In the genomic region with DNA sequence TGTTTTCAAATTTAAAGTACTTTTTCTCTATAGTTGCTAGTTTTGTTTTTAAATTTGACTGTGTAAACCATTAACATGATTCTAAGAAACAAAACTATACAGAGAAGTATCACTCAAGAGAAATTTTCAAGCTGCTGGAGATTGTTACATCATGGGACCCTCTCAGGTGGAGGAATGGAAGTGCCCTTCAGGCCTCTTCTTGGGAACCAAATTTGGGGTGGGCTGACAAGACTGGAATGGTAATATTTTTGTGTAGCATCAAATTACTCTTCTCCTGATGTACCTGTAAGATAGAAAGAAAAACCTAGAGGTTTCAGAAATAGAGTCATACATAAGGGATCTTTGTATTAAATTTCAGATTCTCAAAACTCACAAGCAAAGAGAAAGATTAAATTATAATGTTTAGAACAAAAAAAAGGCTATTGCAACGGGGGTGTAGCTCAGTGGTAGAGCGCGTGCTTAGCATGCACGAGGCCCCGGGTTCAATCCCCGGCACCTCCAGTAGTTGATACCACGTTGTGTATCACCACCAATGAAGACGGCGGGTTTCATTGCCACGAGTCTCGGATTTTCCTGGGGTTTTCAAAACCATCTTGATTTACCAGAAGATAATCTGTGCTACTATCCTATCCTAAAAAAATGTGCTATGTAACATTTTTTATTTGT, we compare ENCODE assay signal across 12 cellular contexts.
DNase-seq lines count a peak whose midpoint lies in the region; ATAC-seq and TF ChIP-seq lines count a peak whose summit lies in the region.
"Had no signal": no experiment of that assay in that cellular context is flagged by ENCODE, and none has a peak within 500 bp of the region (broad histone marks: within the 10 kb centered on the region; RNA-seq: fewer than 3 reads in every experiment).

No MANE protein-coding gene starts in this region.

- no TSS peak for BruUV-seq in Panc1 (replicated peaks; lab: Mats Ljungman, UMichigan)

- POLR2A ChIA-PET in Panc1 (lab: Charles Lee) = no interaction called here

- no peak overlapping the region for H3K4me3 Mint-ChIP-seq in T-helper 17 cell
- H3K4me3 Mint-ChIP-seq: central memory CD8-positive, alpha-beta T cell; naive thymus-derived CD8-positive, alpha-beta T cell had no signal

- H3K27ac Mint-ChIP-seq in T-helper 17 cell = no peak overlapping the region
- H3K27ac Mint-ChIP-seq: naive thymus-derived CD8-positive, alpha-beta T cell had no signal

- CTCF ChIA-PET in Panc1 (lab: Charles Lee) = no interaction called here

- H3K9me3 ChIP-seq in Panc1 (ENCODE audit: control insufficient read depth, insufficient read depth, low read depth, low read length) (no peaks in the 10 kb centered on the region), T-helper 17 cell (ENCODE audit: control insufficient read depth, low read length, poor library complexity, severe bottlenecking) (no peaks in the 10 kb centered on the region)

- H3K4me1 ChIP-seq in Panc1 (ENCODE audit: control insufficient read depth, insufficient read depth, low read length) = peaks cover 4% of the 10 kb centered on the region; the same call in 1 of the 2 replicates

- no peak for TF ChIP-seq POLR2A in erythroblast (IDR thresholded peaks at IDR 0.05; ENCODE audit: low read length)

- no peak for TF ChIP-seq CTCF in HFF-Myc (IDR thresholded peaks at IDR 0.05; ENCODE audit: low read depth, low read length, missing control alignments)
- no peak for TF ChIP-seq CTCF in Panc1 (IDR thresholded peaks at IDR 0.05)

- H3K27me3 ChIP-seq in Panc1 (ENCODE audit: control insufficient read depth, insufficient read depth, low read length) = peaks cover 2% of the 10 kb centered on the region; the same call in 1 of the 2 replicates

- in situ Hi-C loops in Panc1 (cut with HindIII; ENCODE audit: low pct_unique_long_range_greater_than_20kb, low sequenced_read_pairs) = no loop called here

- peak; percentile 98 for ATAC-seq in Panc1
- no peak for ATAC-seq in HG03442 (IDR thresholded peaks at IDR 0.05; ENCODE audit: unreplicated experiment)
- no peak for ATAC-seq in T-helper 17 cell
- ATAC-seq: naive thymus-derived CD8-positive, alpha-beta T cell had no signal

- intact Hi-C loops in Panc1 (cut with micrococcal nuclease; ENCODE audit: unreplicated experiment) = no loop called here

- no peak overlapping the region for H3K27ac ChIP-seq in Panc1 (ENCODE audit: low read length)

- H3K4me3 ChIP-seq in HFF-Myc (replicated peaks; ENCODE audit: low read depth, low read length) (no peak overlapping the region), Panc1 (ENCODE audit: low read depth in 2 of 2, low read length in 2 of 2) (no peak overlapping the region)

- DNase-seq in EH (ENCODE audit: low read depth) (peak; percentile 21), HFF-Myc (ENCODE audit: extremely low read depth, low read depth) (peak; percentile 43), Panc1 (ENCODE audit: low read depth, low spot score) (no peak), erythroblast (lab: John Stamatoyannopoulos, UW) (peak; percentile 48 to 61), GM03348 (ENCODE audit: low spot score) (no peak), DMS114 treated with DMSO at 0.1 percent for 48 hours (lab: John Stamatoyannopoulos, UW; ENCODE audit: unreplicated experiment) (no peak), T-helper 17 cell (no peak)
- DNase-seq: activated CD4-positive, alpha-beta T cell treated with anti-CD3 and anti-CD28 coated beads for 4 hours; naive thymus-derived CD8-positive, alpha-beta T cell; NCI-H510A had no signal

- H3K27me3 Mint-ChIP-seq in T-helper 17 cell = peaks cover 75% of the 10 kb centered on the region

- no peaks in the 10 kb centered on the region for H3K36me3 Mint-ChIP-seq in T-helper 17 cell (ENCODE audit: low read depth)

- H3K36me3 ChIP-seq in Panc1 (ENCODE audit: control insufficient read depth, insufficient read depth, low read length) = no peaks in the 10 kb centered on the region

- H3K4me1 Mint-ChIP-seq in T-helper 17 cell = no peaks in the 10 kb centered on the region
- H3K4me1 Mint-ChIP-seq: central memory CD8-positive, alpha-beta T cell; naive thymus-derived CD8-positive, alpha-beta T cell had no signal

Comparison
In these comparisons a context has a peak if more than half of its experiments do, and no peak if none do; other contexts are left out.
1. DNase-seq: peak in EH (single experiment), HFF-Myc (single experiment) and erythroblast (2 of 2); none in Panc1 (single experiment), GM03348 (single experiment), DMS114 treated with DMSO at 0.1 percent for 48 hours (single experiment) and T-helper 17 cell (0 of 3).